9 cellular contexts compared by ENCODE assay signal in genomic region chr15:31391687-31392671, GRCh38.
DNase-seq lines count a peak whose midpoint lies in the region; ATAC-seq, FAIRE-seq and TF ChIP-seq lines count a peak whose summit lies in the region.
"Had no signal": no experiment of that assay in that cellular context is flagged by ENCODE, and none has a peak within 500 bp of the region (broad histone marks: within the 10 kb centered on the region; RNA-seq: fewer than 3 reads in every experiment).

No MANE protein-coding gene starts in this region.

- TF ChIP-seq CTCF in CD8-positive, alpha-beta T cell (IDR thresholded peaks at IDR 0.05) = no peak
- no peak for TF ChIP-seq CTCF in psoas muscle (IDR thresholded peaks at IDR 0.05)

- H3K9me3 ChIP-seq in CD8-positive, alpha-beta T cell (ENCODE audit: low read length) = no peaks in the 10 kb centered on the region
- H3K9me3 ChIP-seq in adipocyte (ENCODE audit: control insufficient read depth, low read length) = no peaks in the 10 kb centered on the region
- no peaks in the 10 kb centered on the region for H3K9me3 ChIP-seq in psoas muscle

- H3K36me3 ChIP-seq in CD8-positive, alpha-beta T cell (ENCODE audit: insufficient read depth, low read length) = no peaks in the 10 kb centered on the region
- no peaks in the 10 kb centered on the region for H3K36me3 ChIP-seq in adipocyte (ENCODE audit: control insufficient read depth, insufficient read depth, low read length, severe bottlenecking)
- H3K36me3 ChIP-seq in psoas muscle (ENCODE audit: insufficient read depth in 1 of 2, low read depth in 1 of 2) = no peaks in the 10 kb centered on the region

- peak overlapping the region; percentile 93 for H3K9ac ChIP-seq in adipocyte (ENCODE audit: low read length)

- no peaks in the 10 kb centered on the region for H3K9me3 Mint-ChIP-seq in CD8-positive, alpha-beta T cell
- no peaks in the 10 kb centered on the region for H3K9me3 Mint-ChIP-seq in T-cell

- peak overlapping the region; percentile 91 for H3K4me3 Mint-ChIP-seq in CD8-positive, alpha-beta T cell
- H3K4me3 Mint-ChIP-seq in T-cell = peak overlapping the region; percentile 84 to 93 (median 85)

- H3K27me3 Mint-ChIP-seq in CD8-positive, alpha-beta T cell (ENCODE audit: low read depth) = no peaks in the 10 kb centered on the region
- H3K27me3 Mint-ChIP-seq in T-cell = no peaks in the 10 kb centered on the region

- ATAC-seq in CD8-positive, alpha-beta T cell = peak; percentile 82
- ATAC-seq in GM19463 (IDR thresholded peaks at IDR 0.05; ENCODE audit: unreplicated experiment) (peak; percentile 87), HG03571 (IDR thresholded peaks at IDR 0.05; ENCODE audit: unreplicated experiment) (peak; percentile 80), T-cell (replicated peaks in 1 of 4) (peak; percentile 82 to 85 (median 84)), left ventricle myocardium superior (peak; percentile 83), psoas muscle (peak; percentile 63 to 76 (median 67))

- H3K4me1 ChIP-seq in CD8-positive, alpha-beta T cell (ENCODE audit: insufficient read depth, low read length) = peaks cover 44% of the 10 kb centered on the region
- H3K4me1 ChIP-seq in adipocyte (ENCODE audit: control insufficient read depth, insufficient read depth, low read length) (peaks cover 18% of the 10 kb centered on the region), psoas muscle (peaks cover 8% of the 10 kb centered on the region)

- peak overlapping the region; percentile 95 for H3K27ac Mint-ChIP-seq in CD8-positive, alpha-beta T cell
- H3K27ac Mint-ChIP-seq in T-cell = peak overlapping the region; percentile 96

- peaks cover 61% of the 10 kb centered on the region for H3K4me1 Mint-ChIP-seq in CD8-positive, alpha-beta T cell (ENCODE audit: low read depth)
- peaks cover 46 to 54% (median 48%) of the 10 kb centered on the region in 3 donors for H3K4me1 Mint-ChIP-seq in T-cell

- CTCF ChIA-PET in CD8-positive, alpha-beta T cell (lab: Charles Lee) = interaction anchor here (0.6 to 1.8 kb wide), 17 partner anchors 11 to 177 kb away, joined by 3 to 13 read pairs (median 4); no protein-coding TSS in a partner anchor
- CTCF ChIA-PET in T-cell (lab: Charles Lee) = interaction anchor here (0.9 to 2.9 kb wide), 4 partner anchors 26 to 192 kb away, joined by 4 to 15 read pairs (median 5); no protein-coding TSS in a partner anchor

- peak overlapping the region; percentile 80 for H3K27ac ChIP-seq in CD8-positive, alpha-beta T cell (ENCODE audit: low read depth, low read length)
- peak overlapping the region; percentile 80 for H3K27ac ChIP-seq in psoas muscle

- peaks cover 2% of the 10 kb centered on the region for H3K36me3 Mint-ChIP-seq in CD8-positive, alpha-beta T cell
- no peaks in the 10 kb centered on the region for H3K36me3 Mint-ChIP-seq in T-cell

- peak; percentile 69 for FAIRE-seq in urothelium cell line (lab: Jason Lieb, UNC)
- FAIRE-seq: endometrium had no signal

- POLR2A ChIA-PET in CD8-positive, alpha-beta T cell (lab: Charles Lee) = interaction anchor here (0.6 to 3.4 kb wide), 17 partner anchors 14 to 129 kb away, joined by 3 to 47 read pairs (median 7); partner anchors contain the start of gene KLF13
- POLR2A ChIA-PET in T-cell (lab: Charles Lee) = interaction anchor here (0.5 to 1.4 kb wide), 5 partner anchors 26 to 921 kb away, joined by 3 to 9 read pairs (median 4); no protein-coding TSS in a partner anchor

- no peaks in the 10 kb centered on the region for H3K27me3 ChIP-seq in CD8-positive, alpha-beta T cell (ENCODE audit: insufficient read depth, low read length)
- H3K27me3 ChIP-seq in adipocyte (replicated peaks; ENCODE audit: control insufficient read depth, insufficient read depth, low read length) = no peaks in the 10 kb centered on the region
- H3K27me3 ChIP-seq in psoas muscle (ENCODE audit: insufficient read depth in 3 of 3, low read length in 2 of 3) = no peaks in the 10 kb centered on the region

- intact Hi-C loops in CD8-positive, alpha-beta T cell (cut with DNase I, micrococcal nuclease) = loop anchor here (1.0 to 5.0 kb wide), 9 partner anchors 25 to 175 kb away; partner anchors contain the start of gene KLF13 (in 1 of the 2)
- intact Hi-C loops in left ventricle myocardium superior (cut with micrococcal nuclease) (loop anchor here (10.0 kb wide), 1 partner anchor 57 kb away; no protein-coding TSS in a partner anchor), psoas muscle (cut with DNase I) (loop anchor here in 1 of 2 donors (5.0 kb wide), 2 partner anchors 65 to 175 kb away; partner anchors contain the start of gene KLF13)

- peak; percentile 62 to 92 (median 84) for DNase-seq in CD8-positive, alpha-beta T cell
- peak; percentile 45 to 87 (median 70) for DNase-seq in T-cell
- peak; percentile 84 for DNase-seq in adipocyte (ENCODE audit: low read depth)
- peak; percentile 95 for DNase-seq in left ventricle myocardium superior
- DNase-seq in psoas muscle = peak; percentile 78 to 94
- DNase-seq in urothelium cell line (ENCODE audit: low spot score) = peak; percentile 82

- WGBS in psoas muscle, 3 donors = 2 to 5% (median 4%) methylated on average over 77 to 86 of the region's 86 CpGs

- H3K4me3 ChIP-seq in CD8-positive, alpha-beta T cell (ENCODE audit: low read depth, low read length) = peak overlapping the region; percentile 95
- H3K4me3 ChIP-seq in adipocyte (ENCODE audit: low read length) (peak overlapping the region; percentile 92), psoas muscle (peak overlapping the region; percentile 86)

Comparison
In these comparisons a context has a peak if more than half of its experiments do, and no peak if none do; other contexts are left out.
1. Peak in every context shown above with its lines: DNase-seq, ATAC-seq, H3K4me3 ChIP-seq and H3K27ac ChIP-seq.